Comparison of ENCODE assay signal across 19 cellular contexts in the genomic region with DNA sequence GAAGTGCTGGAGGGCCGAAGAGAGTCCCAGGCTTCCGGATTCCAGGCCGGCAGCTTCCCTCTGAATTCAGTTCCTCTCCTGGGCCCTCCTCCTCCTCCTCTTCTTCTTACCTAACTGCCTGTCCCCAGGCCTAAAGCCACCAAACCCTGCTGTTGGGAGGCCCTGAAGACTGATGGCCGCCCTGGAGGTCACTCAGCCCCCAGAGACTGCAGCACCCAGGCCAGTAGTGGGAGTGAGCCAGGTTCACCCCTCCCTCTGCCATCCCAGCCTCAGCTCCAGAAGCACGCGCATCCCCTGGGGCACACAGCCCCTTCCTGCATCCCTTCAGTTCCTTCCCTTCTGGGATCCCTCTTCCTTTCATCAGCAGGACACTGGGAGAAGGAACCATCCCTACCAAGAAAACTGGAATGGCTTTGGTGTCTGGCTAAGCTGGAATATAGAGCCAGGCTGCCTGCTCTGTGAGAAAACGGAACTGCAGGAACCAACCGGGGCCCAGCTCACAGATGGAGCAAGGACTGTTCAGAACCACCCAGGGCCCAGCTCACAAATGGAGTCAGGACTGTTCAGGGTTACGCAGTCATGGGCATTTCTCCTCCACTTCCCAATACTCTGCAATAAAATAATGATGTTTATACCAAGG.
DNase-seq lines count a peak whose midpoint lies in the region; ATAC-seq and TF ChIP-seq lines count a peak whose summit lies in the region.
"Had no signal": no experiment of that assay in that cellular context is flagged by ENCODE, and none has a peak within 500 bp of the region (broad histone marks: within the 10 kb centered on the region; RNA-seq: fewer than 3 reads in every experiment).

No MANE protein-coding gene starts in this region.

- H3K4me1 Mint-ChIP-seq in osteocyte (ENCODE audit: unreplicated experiment) = no peaks in the 10 kb centered on the region
- H3K4me1 Mint-ChIP-seq: B cell had no signal

- no peak for TF ChIP-seq CTCF in osteocyte (IDR thresholded peaks at IDR 0.05)

- no peak for ATAC-seq in GM18505 (IDR thresholded peaks at IDR 0.05; ENCODE audit: unreplicated experiment)

- peaks cover 13% of the 10 kb centered on the region for H3K27me3 Mint-ChIP-seq in osteocyte (ENCODE audit: unreplicated experiment)

- peak; percentile 41 for DNase-seq in activated effector memory CD4-positive, alpha-beta T cell treated with anti-CD3 and anti-CD28 coated beads, Interleukin-2, amount 50 U/mL, for 16 hours
- no peak for DNase-seq in activated effector memory CD4-positive, alpha-beta T cell treated with Interleukin-2 at 50 U/mL for 16 hours
- peak; percentile 22 for DNase-seq in activated CD8-positive, alpha-beta memory T cell treated with anti-CD3 and anti-CD28 coated beads, Interleukin-2, amount 50 U/mL, for 48 hours
- DNase-seq in osteocyte (ENCODE audit: extremely low spot score, unreplicated experiment) = peak; percentile 67
- peak; percentile 36 for DNase-seq in ureter (ENCODE audit: low spot score)
- DNase-seq in amniotic stem cell (lab: John Stamatoyannopoulos, UW) = no peak
- DNase-seq: EL, GF-D8, KBM-7, MM.1S, NCI-H1048, NCI-H1417 treated with DMSO at 0.1 percent for 48 hours, NCI-H187, NCI-H446, NCI-H526, OCI-M1 had no signal

- no peaks in the 10 kb centered on the region for H3K9me3 Mint-ChIP-seq in osteocyte (ENCODE audit: unreplicated experiment)

- H3K4me3 Mint-ChIP-seq in osteocyte (ENCODE audit: unreplicated experiment) = no peak overlapping the region
- H3K4me3 Mint-ChIP-seq: B cell, CD14-positive monocyte had no signal

- H3K36me3 Mint-ChIP-seq in osteocyte (ENCODE audit: unreplicated experiment) = no peaks in the 10 kb centered on the region

- H3K27ac Mint-ChIP-seq in osteocyte (ENCODE audit: unreplicated experiment) = no peak overlapping the region
- H3K27ac Mint-ChIP-seq: B cell had no signal

- no peak for TF ChIP-seq POLR2A in GM18505 (IDR thresholded peaks at IDR 0.05; ENCODE audit: borderline replicate concordance, extremely low read depth, insufficient read depth, insufficient read length)

Comparison
In these comparisons a context has a peak if more than half of its experiments do, and no peak if none do; other contexts are left out.
1. DNase-seq: peak in activated effector memory CD4-positive, alpha-beta T cell treated with anti-CD3 and anti-CD28 coated beads, Interleukin-2, amount 50 U/mL, for 16 hours (single experiment), activated CD8-positive, alpha-beta memory T cell treated with anti-CD3 and anti-CD28 coated beads, Interleukin-2, amount 50 U/mL, for 48 hours (single experiment), osteocyte (single experiment) and ureter (single experiment); none in activated effector memory CD4-positive, alpha-beta T cell treated with Interleukin-2 at 50 U/mL for 16 hours (single experiment) and amniotic stem cell (single experiment).